Comparison of ENCODE assay signal across 17 cellular contexts in genomic region chr9:12906646-12907045, GRCh38.
DNase-seq lines count a peak whose midpoint lies in the region; ATAC-seq and TF ChIP-seq lines count a peak whose summit lies in the region.
"Had no signal": no experiment of that assay in that cellular context is flagged by ENCODE, and none has a peak within 500 bp of the region (broad histone marks: within the 10 kb centered on the region; RNA-seq: fewer than 3 reads in every experiment).

No MANE protein-coding gene starts in this region.

- H3K4me3 ChIP-seq in AG10803 (ENCODE audit: low read length) = no peak overlapping the region
- H3K4me3 ChIP-seq in GM23338 = no peak overlapping the region
- no peak overlapping the region for H3K4me3 ChIP-seq in hepatocyte
- H3K4me3 ChIP-seq: BLaER1 treated with 17β-estradiol and CSF1 and Interleukin-3, amounts not matched to agents 10 nM and 100 nM had no signal

- H3K27me3 ChIP-seq in GM23338 (ENCODE audit: insufficient read depth) (no peaks in the 10 kb centered on the region), hepatocyte (no peaks in the 10 kb centered on the region)
- H3K27me3 ChIP-seq: BLaER1 treated with 17β-estradiol and CSF1 and Interleukin-3, amounts not matched to agents 10 nM and 100 nM had no signal

- 0 out of 2 replicates have a peak overlapping the region, but pooled peaks have one; percentile 12 for H3K27ac Mint-ChIP-seq in GM23338
- H3K27ac Mint-ChIP-seq: B cell; CD8-positive, alpha-beta T cell; H9 had no signal

- no peaks in the 10 kb centered on the region for H3K79me2 ChIP-seq in GM23338 (replicated peaks; ENCODE audit: insufficient read depth)
- H3K79me2 ChIP-seq in hepatocyte = no peaks in the 10 kb centered on the region

- H3K9me2 ChIP-seq in GM23338 (ENCODE audit: insufficient read depth) (peaks cover 5% of the 10 kb centered on the region; the same call in 1 of the 2 replicates), hepatocyte (replicated peaks; ENCODE audit: insufficient read depth) (no peaks in the 10 kb centered on the region)

- DNase-seq in AG10803 (ENCODE audit: low read depth) (peak; percentile 60), GM23338 (ENCODE audit: low spot score) (no peak), fibroblast of peridontal ligament (ENCODE audit: extremely low read depth) (peak; percentile 63), mesenteric fat pad (ENCODE audit: low spot score) (no peak), HPDE6-E6E7 (ENCODE audit: extremely low spot score) (no peak), hepatocyte (ENCODE audit: low spot score) (no peak), SW480 (ENCODE audit: low spot score) (no peak)
- DNase-seq: Calu3; CD8-positive, alpha-beta T cell; DMS 273 treated with DMSO at 0.1 percent for 48 hours; DMS53; DND-41; EL; H9; KG1 had no signal

- no peaks in the 10 kb centered on the region for H4K20me1 ChIP-seq in GM23338 (replicated peaks; ENCODE audit: insufficient read depth)
- H4K20me1 ChIP-seq in hepatocyte (ENCODE audit: insufficient read depth, poor library complexity, severe bottlenecking) = no peaks in the 10 kb centered on the region
- H4K20me1 ChIP-seq: BLaER1 treated with 17β-estradiol and CSF1 and Interleukin-3, amounts not matched to agents 10 nM and 100 nM had no signal

- WGBS in hepatocyte (ENCODE audit: low lambda C conversion rate, missing lambda C conversion rate) = 57% methylated on average over 3 of the region's 3 CpGs

- peaks cover 6% of the 10 kb centered on the region; the same call in 2 of the 3 replicates for H3K4me1 Mint-ChIP-seq in GM23338
- H3K4me1 Mint-ChIP-seq: B cell had no signal

- no peak overlapping the region for H3K4me2 ChIP-seq in GM23338
- H3K4me2 ChIP-seq in hepatocyte = no peak overlapping the region
- H3K4me2 ChIP-seq: BLaER1 treated with 17β-estradiol and CSF1 and Interleukin-3, amounts not matched to agents 10 nM and 100 nM had no signal

- TF ChIP-seq CTCF in AG10803 (conservative IDR thresholded peaks at IDR 0.05; ENCODE audit: low read length) = no peak
- TF ChIP-seq CTCF in GM23338 (conservative IDR thresholded peaks at IDR 0.05; ENCODE audit: low read depth in 2 of 2) = no peak
- no peak for TF ChIP-seq CTCF in hepatocyte (IDR thresholded peaks at IDR 0.05; ENCODE audit: poor library complexity)

- no peak for ATAC-seq in GM23338
- ATAC-seq: CD8-positive, alpha-beta T cell had no signal

- H3K36me3 Mint-ChIP-seq in GM23338 (ENCODE audit: low read depth) = no peaks in the 10 kb centered on the region
- H3K36me3 Mint-ChIP-seq: CD8-positive, alpha-beta T cell had no signal

- H3K4me1 ChIP-seq in GM23338 (ENCODE audit: insufficient read depth) (no peaks in the 10 kb centered on the region), hepatocyte (ENCODE audit: insufficient read depth) (no peaks in the 10 kb centered on the region)
- H3K4me1 ChIP-seq: BLaER1 treated with 17β-estradiol and CSF1 and Interleukin-3, amounts not matched to agents 10 nM and 100 nM had no signal

- no peaks in the 10 kb centered on the region for H3K9me3 Mint-ChIP-seq in GM23338
- H3K9me3 Mint-ChIP-seq: CD8-positive, alpha-beta T cell; H9 had no signal

- H3F3A ChIP-seq in GM23338 (replicated peaks; ENCODE audit: low read depth) = no peaks in the 10 kb centered on the region

- no peak overlapping the region for H3K4me3 Mint-ChIP-seq in GM23338
- H3K4me3 Mint-ChIP-seq: B cell; CD8-positive, alpha-beta T cell; H9 had no signal

- H3K36me3 ChIP-seq in GM23338 (ENCODE audit: insufficient read depth) = no peaks in the 10 kb centered on the region
- no peaks in the 10 kb centered on the region for H3K36me3 ChIP-seq in hepatocyte (replicated peaks; ENCODE audit: insufficient read depth, low read depth)
- H3K36me3 ChIP-seq: BLaER1 treated with 17β-estradiol and CSF1 and Interleukin-3, amounts not matched to agents 10 nM and 100 nM had no signal

- no peaks in the 10 kb centered on the region for H3K27me3 Mint-ChIP-seq in GM23338 (ENCODE audit: insufficient read depth, low read depth, poor library complexity)
- H3K27me3 Mint-ChIP-seq: B cell had no signal

- H3K27ac ChIP-seq in GM23338 (ENCODE audit: low read depth) (no peak overlapping the region), hepatocyte (no peak overlapping the region)
- H3K27ac ChIP-seq: BLaER1 treated with 17β-estradiol and CSF1 and Interleukin-3, amounts not matched to agents 10 nM and 100 nM had no signal

- peak overlapping the region; percentile 16; the same call in 1 of the 2 replicates for H2AFZ ChIP-seq in GM23338
- H2AFZ ChIP-seq in hepatocyte = no peak overlapping the region

- no peaks in the 10 kb centered on the region for H3K9me3 ChIP-seq in hepatocyte (ENCODE audit: low read depth)
- H3K9me3 ChIP-seq: BLaER1 treated with 17β-estradiol and CSF1 and Interleukin-3, amounts not matched to agents 10 nM and 100 nM had no signal

TF ChIP-seq in GM23338, 12 proteins besides CTCF, POLR2A, EP300 and RAD21 (continues in another document):
- TF ChIP-seq JUNB (IDR thresholded peaks at IDR 0.05; ENCODE audit: unreplicated experiment) (no peak), STAT1 (IDR thresholded peaks at IDR 0.05; ENCODE audit: unreplicated experiment) (no peak), ZNF114 (CRISPR knock-in tag; IDR thresholded peaks at IDR 0.05) (no peak), NANOG (IDR thresholded peaks at IDR 0.05; ENCODE audit: borderline replicate concordance) (no peak), POLR2AphosphoS5 (IDR thresholded peaks at IDR 0.05; ENCODE audit: low read depth) (no peak), CREB1 (CRISPR knock-in tag; IDR thresholded peaks at IDR 0.05; ENCODE audit: low read depth) (no peak), EZH2phosphoT487 (IDR thresholded peaks at IDR 0.05; ENCODE audit: unreplicated experiment) (no peak), EZH2 (IDR thresholded peaks at IDR 0.05; ENCODE audit: low read depth, unreplicated experiment) (no peak), ZNF462 (CRISPR knock-in tag; IDR thresholded peaks at IDR 0.05) (no peak)
- TF ChIP-seq, protein P1, sequence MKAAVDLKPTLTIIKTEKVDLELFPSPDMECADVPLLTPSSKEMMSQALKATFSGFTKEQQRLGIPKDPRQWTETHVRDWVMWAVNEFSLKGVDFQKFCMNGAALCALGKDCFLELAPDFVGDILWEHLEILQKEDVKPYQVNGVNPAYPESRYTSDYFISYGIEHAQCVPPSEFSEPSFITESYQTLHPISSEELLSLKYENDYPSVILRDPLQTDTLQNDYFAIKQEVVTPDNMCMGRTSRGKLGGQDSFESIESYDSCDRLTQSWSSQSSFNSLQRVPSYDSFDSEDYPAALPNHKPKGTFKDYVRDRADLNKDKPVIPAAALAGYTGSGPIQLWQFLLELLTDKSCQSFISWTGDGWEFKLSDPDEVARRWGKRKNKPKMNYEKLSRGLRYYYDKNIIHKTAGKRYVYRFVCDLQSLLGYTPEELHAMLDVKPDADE (IDR thresholded peaks at IDR 0.05) = no peak

Comparison
In these comparisons a context has a peak if more than half of its experiments do, and no peak if none do; other contexts are left out.
1. DNase-seq: peak in AG10803 (single experiment) and fibroblast of peridontal ligament (single experiment); none in GM23338 (single experiment), mesenteric fat pad (single experiment), HPDE6-E6E7 (single experiment), hepatocyte (single experiment) and SW480 (single experiment).